ENCODE assay signal across 17 cellular contexts in the genomic region with DNA sequence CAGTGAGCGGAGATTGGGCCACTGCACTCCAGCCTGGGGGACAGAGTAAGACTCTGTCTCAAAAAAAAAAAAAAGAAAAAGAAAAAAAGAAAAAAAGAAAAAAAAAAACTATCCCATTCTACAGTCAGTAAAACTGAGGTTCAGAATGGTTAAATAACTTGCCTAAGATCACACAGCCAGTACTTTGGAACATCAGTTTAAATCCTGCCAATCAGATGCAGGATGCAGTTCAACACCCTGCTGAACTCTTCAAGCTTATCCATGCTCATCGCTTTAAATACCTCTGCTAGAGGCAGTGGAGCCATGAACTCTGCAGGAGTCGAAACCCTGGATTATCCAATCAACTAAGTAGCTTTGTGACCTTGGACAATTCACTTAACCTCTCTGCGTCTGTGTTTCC. TPM values are rescaled to one million over a fixed set of nuclear protein-coding genes. Genes with fewer than 3 reads are reported as not detected.
A peak's percentile ranks its signal among the peaks of the same experiment; 100 is the strongest.
DNase-seq lines count a peak whose midpoint lies in the region; ATAC-seq, FAIRE-seq and TF ChIP-seq lines count a peak whose summit lies in the region.
"Had no signal": no experiment of that assay in that cellular context is flagged by ENCODE, and none has a peak within 500 bp of the region (broad histone marks: within the 10 kb centered on the region; RNA-seq: fewer than 3 reads in every experiment).

No MANE protein-coding gene starts in this region.

- H3K9me3 ChIP-seq in HepG2 (ENCODE audit: low read length) (no peaks in the 10 kb centered on the region), right lobe of liver (no peaks in the 10 kb centered on the region), IMR-90 (ENCODE audit: control insufficient read depth, insufficient read depth, low read length) (no peaks in the 10 kb centered on the region), vagina (no peaks in the 10 kb centered on the region), HAP-1 (no peaks in the 10 kb centered on the region)
- no peaks in the 10 kb centered on the region for H3K9me3 ChIP-seq in effector memory CD4-positive, alpha-beta T cell (ENCODE audit: control insufficient read depth, low read length)

- no peak overlapping the region for H4K8ac ChIP-seq in IMR-90 (ENCODE audit: low read depth in 2 of 2, low read length in 2 of 2)

- TF ChIP-seq CTCF in HepG2 (CRISPR knock-in tag; IDR thresholded peaks at IDR 0.05) (no peak), right lobe of liver (IDR thresholded peaks at IDR 0.05) (no peak), IMR-90 (conservative IDR thresholded peaks at IDR 0.05; ENCODE audit: low read depth, low read length) (no peak), vagina (IDR thresholded peaks at IDR 0.05) (no peak)

- H3K4ac ChIP-seq in IMR-90 (ENCODE audit: low read depth, low read length) = no peak overlapping the region

- no peak overlapping the region for H3K14ac ChIP-seq in IMR-90 (replicated peaks; ENCODE audit: low read depth, low read length)

- no peak overlapping the region for H3K4me3 ChIP-seq in HepG2 (replicated peaks in 1 of 3; ENCODE audit: insufficient read depth in 1 of 3, low read depth in 2 of 3, low read length in 3 of 3)
- H3K4me3 ChIP-seq in right lobe of liver = no peak overlapping the region
- H3K4me3 ChIP-seq in IMR-90 (ENCODE audit: insufficient read depth, low read depth, low read length) = no peak overlapping the region
- no peak overlapping the region for H3K4me3 ChIP-seq in vagina
- no peak overlapping the region for H3K4me3 ChIP-seq in effector memory CD4-positive, alpha-beta T cell (ENCODE audit: insufficient read depth, low read depth, low read length, poor library complexity, severe bottlenecking)
- H3K4me3 ChIP-seq in HAP-1 = no peak overlapping the region
- H3K4me3 ChIP-seq: GM12878 had no signal

- no peak overlapping the region for H3K18ac ChIP-seq in IMR-90 (ENCODE audit: low read depth, low read length)

- no peak overlapping the region for H3K56ac ChIP-seq in IMR-90 (ENCODE audit: extremely low read depth, insufficient read depth, low read length)

- H2BK20ac ChIP-seq in IMR-90 (ENCODE audit: low read depth, low read length) = no peak overlapping the region

- no peak overlapping the region for H3K9ac ChIP-seq in HepG2 (ENCODE audit: insufficient read depth, low read depth, low read length)
- no peak overlapping the region for H3K9ac ChIP-seq in IMR-90 (ENCODE audit: low read depth, low read length)

- H3K27me3 ChIP-seq in HepG2 (ENCODE audit: control insufficient read depth in 1 of 2, insufficient read depth in 2 of 2, low read length in 2 of 2) = peaks cover 2 to 20% of the 10 kb centered on the region in 2 experiments; a peak in 3 of 5 replicates
- no peaks in the 10 kb centered on the region for H3K27me3 ChIP-seq in right lobe of liver
- H3K27me3 ChIP-seq in IMR-90 (ENCODE audit: control insufficient read depth, insufficient read depth, low read length) = no peaks in the 10 kb centered on the region
- no peaks in the 10 kb centered on the region for H3K27me3 ChIP-seq in vagina
- H3K27me3 ChIP-seq in effector memory CD4-positive, alpha-beta T cell (replicated peaks; ENCODE audit: control insufficient read depth, insufficient read depth, low read length, poor library complexity, severe bottlenecking) = no peaks in the 10 kb centered on the region
- no peaks in the 10 kb centered on the region for H3K27me3 ChIP-seq in HAP-1 (ENCODE audit: low read depth)

- no peak for FAIRE-seq in HepG2 (lab: Jason Lieb, UNC)
- FAIRE-seq: GM12878, GM18507, H54 had no signal

- POLR2A ChIA-PET in HepG2 (lab: Yijun Ruan, JAX) (no interaction called here), IMR-90 (lab: Charles Lee; ENCODE audit: unreplicated experiment) (no interaction called here)

- H3K79me1 ChIP-seq in IMR-90 (ENCODE audit: low read depth in 1 of 2, low read length in 2 of 2) = peaks cover 0 to 6% of the 10 kb centered on the region in 2 experiments; a peak in 1 of 4 replicates

- no peak for TF ChIP-seq RAD21 in HepG2 (CRISPR knock-in tag; IDR thresholded peaks at IDR 0.05)
- no peak for TF ChIP-seq RAD21 in IMR-90 (IDR thresholded peaks at IDR 0.05; ENCODE audit: low read length)

- H4K91ac ChIP-seq in IMR-90 (ENCODE audit: insufficient read depth, low read depth, low read length) = no peak overlapping the region

- 65% methylated on average over 4 of the region's 4 CpGs for WGBS in HepG2 (ENCODE audit: low lambda C conversion rate)
- WGBS in right lobe of liver (ENCODE audit: insufficient coverage, low coverage, low lambda C conversion rate, missing lambda C conversion rate) = 77% methylated on average over 4 of the region's 4 CpGs
- no CpG with 5 or more reads among the region's 4 CpGs for WGBS in IMR-90 (ENCODE audit: extremely low coverage in 2 of 2, insufficient read length in 1 of 2), 2 experiments

- ATAC-seq in HepG2 (no peak), right lobe of liver (no peak), IMR-90 (ENCODE audit: low read depth) (no peak)
- ATAC-seq: GM12878 had no signal

- peaks cover 38% of the 10 kb centered on the region for H3K4me1 ChIP-seq in HepG2 (ENCODE audit: insufficient read depth, low read length)
- peaks cover 0 to 5% (median 2%) of the 10 kb centered on the region in 4 donors for H3K4me1 ChIP-seq in right lobe of liver
- H3K4me1 ChIP-seq in IMR-90 (ENCODE audit: control insufficient read depth, insufficient read depth, low read length) = peaks cover 17% of the 10 kb centered on the region
- peaks cover 64% of the 10 kb centered on the region for H3K4me1 ChIP-seq in vagina
- peaks cover 5% of the 10 kb centered on the region for H3K4me1 ChIP-seq in effector memory CD4-positive, alpha-beta T cell (ENCODE audit: control insufficient read depth, insufficient read depth, low read length, poor library complexity, severe bottlenecking)
- H3K4me1 ChIP-seq in HAP-1 = no peaks in the 10 kb centered on the region

- no peak for DNase-seq in HepG2 (ENCODE audit: low spot score)
- no peak for DNase-seq in right lobe of liver
- no peak for DNase-seq in IMR-90
- DNase-seq in epithelial cell of prostate (ENCODE audit: low read depth, low spot score) = no peak
- no peak for DNase-seq in vagina (ENCODE audit: extremely low spot score in 2 of 2)
- DNase-seq in midbrain (lab: John Stamatoyannopoulos, UW) = no peak
- no peak for DNase-seq in effector memory CD4-positive, alpha-beta T cell
- DNase-seq in HAP-1 (ENCODE audit: low spot score in 2 of 2) = no peak
- DNase-seq: CD4-positive, CD25-positive, alpha-beta regulatory T cell; DMS79 had no signal

- H2BK120ac ChIP-seq in IMR-90 (ENCODE audit: low read depth, low read length) = no peak overlapping the region

- H2AK9ac ChIP-seq in IMR-90 (replicated peaks; ENCODE audit: low read depth, low read length, poor library complexity) = no peak overlapping the region

- H3K4me2 ChIP-seq in HepG2 (ENCODE audit: low read depth, low read length) (no peak overlapping the region), IMR-90 (ENCODE audit: low read depth, low read length) (no peak overlapping the region)

- dilution Hi-C loops in IMR-90 (cut with HindIII; ENCODE audit: low sequenced_read_pairs, unreplicated experiment) = no loop called here

- TF ChIP-seq POLR2A in HepG2 (IDR thresholded peaks at IDR 0.05; ENCODE audit: insufficient read depth in 1 of 2, low read depth in 2 of 2, low read length in 2 of 2) (no peak), right lobe of liver (IDR thresholded peaks at IDR 0.05) (no peak), IMR-90 (IDR thresholded peaks at IDR 0.05; ENCODE audit: low read depth, low read length) (no peak), vagina (IDR thresholded peaks at IDR 0.05) (no peak)

- H4K5ac ChIP-seq in IMR-90 (ENCODE audit: low read depth, low read length) = no peak overlapping the region

- H2BK15ac ChIP-seq in IMR-90 (ENCODE audit: low read depth, low read length) = 0 out of 3 replicates have a peak overlapping the region, but pooled peaks have one; percentile 7

- H3K23ac ChIP-seq in IMR-90 (ENCODE audit: low read depth, low read length) = no peak overlapping the region

- H4K20me1 ChIP-seq in HepG2 (ENCODE audit: insufficient read depth, low read length) (no peaks in the 10 kb centered on the region), IMR-90 (ENCODE audit: insufficient read depth, low read length) (peaks cover 4% of the 10 kb centered on the region; the same call in 1 of the 2 replicates)

- no peak overlapping the region for H2AK5ac ChIP-seq in IMR-90 (ENCODE audit: low read depth, low read length)

- H3K27ac ChIP-seq in HepG2 (ENCODE audit: extremely low read length, insufficient read depth, low read length) = no peak overlapping the region
- no peak overlapping the region for H3K27ac ChIP-seq in right lobe of liver
- H3K27ac ChIP-seq in IMR-90 (ENCODE audit: insufficient read depth, low read length) = no peak overlapping the region
- H3K27ac ChIP-seq in epithelial cell of prostate = peak overlapping the region; percentile 90
- H3K27ac ChIP-seq in vagina = peak overlapping the region; percentile 93
- no peak overlapping the region for H3K27ac ChIP-seq in effector memory CD4-positive, alpha-beta T cell (ENCODE audit: insufficient read depth, low read length, poor library complexity, severe bottlenecking)

- intact Hi-C loops in HepG2 (cut with micrococcal nuclease; ENCODE audit: unreplicated experiment) = no loop called here
- intact Hi-C loops in right lobe of liver (cut with DNase I) = no loop called here
- intact Hi-C loops in IMR-90 (cut with micrococcal nuclease) = no loop called here
- intact Hi-C loops in vagina (cut with DNase I) = no loop called here

- H3K9me1 ChIP-seq in IMR-90 (ENCODE audit: insufficient read depth, low read length) = no peaks in the 10 kb centered on the region; the same call in 1 of the 2 replicates

- in situ Hi-C loops in HepG2 (cut with HindIII; ENCODE audit: extremely low pct_ligation_motif_present, low pct_unique_long_range_greater_than_20kb) = no loop called here
- in situ Hi-C loops in IMR-90 (cut with MboI; ENCODE audit: low sequenced_read_pairs) = no loop called here
- in situ Hi-C loops in HAP-1 (cut with MboI; ENCODE audit: low sequenced_read_pairs) = no loop called here

- BruUV-seq in HepG2 (replicated peaks; lab: Mats Ljungman, UMichigan) (no TSS peak), IMR-90 (replicated peaks; lab: Mats Ljungman, UMichigan) (no TSS peak)

- no peaks in the 10 kb centered on the region for H3K79me2 ChIP-seq in HepG2 (ENCODE audit: insufficient read depth, low read length)

- TF ChIP-seq EP300 in HepG2 (IDR thresholded peaks at IDR 0.05; ENCODE audit: low read depth in 2 of 2, low read length in 2 of 2) = no peak
- TF ChIP-seq EP300 in HepG2 (CRISPR knock-in tag; IDR thresholded peaks at IDR 0.05; ENCODE audit: borderline replicate concordance) = no peak

- no peaks in the 10 kb centered on the region for H3K36me3 ChIP-seq in HepG2 (replicated peaks in 1 of 2; ENCODE audit: control insufficient read depth in 1 of 2, insufficient read depth in 2 of 2, low read length in 2 of 2)
- H3K36me3 ChIP-seq in right lobe of liver = no peaks in the 10 kb centered on the region
- H3K36me3 ChIP-seq in IMR-90 (ENCODE audit: control insufficient read depth, insufficient read depth, low read length) = no peaks in the 10 kb centered on the region
- H3K36me3 ChIP-seq in vagina = no peaks in the 10 kb centered on the region
- H3K36me3 ChIP-seq in effector memory CD4-positive, alpha-beta T cell (ENCODE audit: control insufficient read depth, insufficient read depth, low read length) = no peaks in the 10 kb centered on the region
- 0 out of 2 replicates have a peak, but pooled peaks cover 3% of the 10 kb centered on the region for H3K36me3 ChIP-seq in HAP-1 (replicated peaks)

- CTCF ChIA-PET in HepG2 (lab: Yijun Ruan, JAX; ENCODE audit: low intra/inter-chr PET ratio, low total read pairs) (no interaction called here), IMR-90 (lab: Yijun Ruan, JAX) (interaction anchor here (0.7 to 1.9 kb wide), 3 partner anchors 10 to 106 kb away, joined by 4 to 9 read pairs (median 6); no protein-coding TSS in a partner anchor)

- H2AFZ ChIP-seq in HepG2 (ENCODE audit: low read length) (no peak overlapping the region), IMR-90 (replicated peaks; ENCODE audit: low read length, poor library complexity) (no peak overlapping the region)

- H2BK5ac ChIP-seq in IMR-90 (ENCODE audit: low read depth, low read length, poor library complexity, severe bottlenecking) = no peak overlapping the region

RNA-seq across cellular contexts. Expression of a gene that starts 3.4 kb away (rescaled TPM):
- 0.44 and 0.49 TPM in 2 replicates for total RNA-seq in HepG2 (2016; rRNA removed; fragmentation: Illumina TruSeq; extraction: Trizol)
- 0.30 and 0.53 TPM in 2 replicates for total RNA-seq in HepG2 (2016; cell fraction: cytosol; rRNA removed; fragmentation: Illumina TruSeq; extraction: Trizol; ENCODE audit: low read depth)
- total RNA-seq in HepG2 (2016; cell fraction: insoluble cytoplasmic fraction; rRNA removed; fragmentation: Illumina TruSeq; extraction: Trizol) = 0.26 and 0.39 TPM in 2 replicates
- 1.4 and 1.8 TPM in 2 replicates for total RNA-seq in HepG2 (2016; cell fraction: membrane; rRNA removed; fragmentation: Illumina TruSeq; extraction: Trizol)
- total RNA-seq in HepG2 (2016; cell fraction: nucleus; rRNA removed; fragmentation: Illumina TruSeq; extraction: Trizol) = 0.44 and 0.93 TPM in 2 replicates
- 0.31 and 0.67 TPM in 2 replicates for polyA plus RNA-seq in HepG2 (2011; rRNA removed)
- polyA plus RNA-seq in HepG2 (2011; cell fraction: cytosol; rRNA removed) = 0.23 and 0.43 TPM in 2 replicates
- 0.56 and 0.66 TPM in 2 replicates for polyA plus RNA-seq in HepG2 (2011; cell fraction: nucleus; rRNA removed)
- polyA plus RNA-seq in HepG2 (2012) = 1.2 and 1.3 TPM in 2 replicates
- polyA plus RNA-seq in HepG2 (2016; cell fraction: cytosol; fragmentation: Illumina TruSeq; extraction: Trizol; ENCODE audit: low read depth) = 3.9 and 4.1 TPM in 2 replicates
- polyA plus RNA-seq in HepG2 (2016; cell fraction: insoluble cytoplasmic fraction; fragmentation: Illumina TruSeq; extraction: Trizol; ENCODE audit: low read depth) = 2.8 and 3.3 TPM in 2 replicates
- 8.1 and 9.0 TPM in 2 replicates for polyA plus RNA-seq in HepG2 (2016; cell fraction: membrane; fragmentation: Illumina TruSeq; extraction: Trizol; ENCODE audit: low read depth)
- polyA plus RNA-seq in HepG2 (2016; cell fraction: nucleus; fragmentation: Illumina TruSeq; extraction: Trizol; ENCODE audit: insufficient read depth, low read depth) = 2.5 and 4.2 TPM in 2 replicates
- polyA minus RNA-seq in HepG2 (2011; rRNA and poly(A)+ RNA removed; ENCODE audit: low replicate concordance) = 0.50 and 6.8 TPM in 2 replicates
- 0.70 and 1.5 TPM in 2 replicates for polyA minus RNA-seq in HepG2 (2011; cell fraction: cytosol; rRNA and poly(A)+ RNA removed)
- not detected in 2 replicates for polyA minus RNA-seq in HepG2 (2011; cell fraction: nucleus; rRNA and poly(A)+ RNA removed)
- total RNA-seq in right lobe of liver = 1 to 10 TPM; 2.4 to 9.3 (median 3.7) TPM
- total RNA-seq in IMR-90 (2012; rRNA removed) = 0.28 and 0.36 TPM in 2 replicates
- 2.5 and 2.9 TPM in 2 replicates for polyA plus RNA-seq in IMR-90 (2012; rRNA removed)
- 3.1 and 5.4 TPM in 2 replicates for polyA plus RNA-seq in IMR-90 (2012; cell fraction: cytosol; rRNA removed)
- polyA plus RNA-seq in IMR-90 (2012; cell fraction: nucleus; rRNA removed; ENCODE audit: low replicate concordance) = 3.7 and 8.0 TPM in 2 replicates
- total RNA-seq in vagina = 38.8 TPM

RNA-seq across cellular contexts. Expression of a gene that starts 16.9 kb away (rescaled TPM):
- total RNA-seq in HepG2 (2016; rRNA removed; fragmentation: Illumina TruSeq; extraction: Trizol) = not detected in 2 replicates
- not detected in 2 replicates for total RNA-seq in HepG2 (2016; cell fraction: cytosol; rRNA removed; fragmentation: Illumina TruSeq; extraction: Trizol; ENCODE audit: low read depth)
- not detected in 2 replicates for total RNA-seq in HepG2 (2016; cell fraction: insoluble cytoplasmic fraction; rRNA removed; fragmentation: Illumina TruSeq; extraction: Trizol)
- total RNA-seq in HepG2 (2016; cell fraction: membrane; rRNA removed; fragmentation: Illumina TruSeq; extraction: Trizol) = not detected in 2 replicates
- not detected in 2 replicates for total RNA-seq in HepG2 (2016; cell fraction: nucleus; rRNA removed; fragmentation: Illumina TruSeq; extraction: Trizol)
- not detected in 2 replicates for polyA plus RNA-seq in HepG2 (2011; rRNA removed)
- polyA plus RNA-seq in HepG2 (2011; cell fraction: cytosol; rRNA removed) = not detected in 2 replicates
- polyA plus RNA-seq in HepG2 (2011; cell fraction: nucleus; rRNA removed) = not detected in 2 replicates
- polyA plus RNA-seq in HepG2 (2012) = not detected in 2 replicates
- polyA plus RNA-seq in HepG2 (2016; cell fraction: cytosol; fragmentation: Illumina TruSeq; extraction: Trizol; ENCODE audit: low read depth) = not detected in 2 replicates
- polyA plus RNA-seq in HepG2 (2016; cell fraction: insoluble cytoplasmic fraction; fragmentation: Illumina TruSeq; extraction: Trizol; ENCODE audit: low read depth) = not detected in 2 replicates
- not detected in 2 replicates for polyA plus RNA-seq in HepG2 (2016; cell fraction: membrane; fragmentation: Illumina TruSeq; extraction: Trizol; ENCODE audit: low read depth)
- not detected in 2 replicates for polyA plus RNA-seq in HepG2 (2016; cell fraction: nucleus; fragmentation: Illumina TruSeq; extraction: Trizol; ENCODE audit: insufficient read depth, low read depth)
- not detected in 2 replicates for polyA minus RNA-seq in HepG2 (2011; rRNA and poly(A)+ RNA removed; ENCODE audit: low replicate concordance)
- polyA minus RNA-seq in HepG2 (2011; cell fraction: cytosol; rRNA and poly(A)+ RNA removed) = not detected in 2 replicates
- not detected in 2 replicates for polyA minus RNA-seq in HepG2 (2011; cell fraction: nucleus; rRNA and poly(A)+ RNA removed)
- under 1 TPM in 1 of 6 experiments, not detected in 5; 0.35 TPM for total RNA-seq in right lobe of liver
- total RNA-seq in IMR-90 (2012; rRNA removed) = not detected in 2 replicates
- not detected in 2 replicates for polyA plus RNA-seq in IMR-90 (2012; rRNA removed)
- polyA plus RNA-seq in IMR-90 (2012; cell fraction: cytosol; rRNA removed) = 0.02 TPM in 1 of 2 replicates, not detected in the other
- polyA plus RNA-seq in IMR-90 (2012; cell fraction: nucleus; rRNA removed; ENCODE audit: low replicate concordance) = 0.19 and 0.36 TPM in 2 replicates
- total RNA-seq in vagina = not detected
- total RNA-seq: A172; CD4-positive, CD25-positive, alpha-beta regulatory T cell; HT1080 had no signal
- polyA plus RNA-seq: AG04450; BJ; CD4-positive, CD25-positive, alpha-beta regulatory T cell had no signal

RNA-seq across cellular contexts. Expression of a gene that starts 37.9 kb away (rescaled TPM):
- 0.20 and 0.28 TPM in 2 replicates for total RNA-seq in HepG2 (2016; rRNA removed; fragmentation: Illumina TruSeq; extraction: Trizol)
- not detected in 2 replicates for total RNA-seq in HepG2 (2016; cell fraction: cytosol; rRNA removed; fragmentation: Illumina TruSeq; extraction: Trizol; ENCODE audit: low read depth)
- 0.17 TPM in 1 of 2 replicates, not detected in the other for total RNA-seq in HepG2 (2016; cell fraction: insoluble cytoplasmic fraction; rRNA removed; fragmentation: Illumina TruSeq; extraction: Trizol)
- 0.34 TPM in 1 of 2 replicates, not detected in the other for total RNA-seq in HepG2 (2016; cell fraction: membrane; rRNA removed; fragmentation: Illumina TruSeq; extraction: Trizol)
- 0.28 and 0.78 TPM in 2 replicates for total RNA-seq in HepG2 (2016; cell fraction: nucleus; rRNA removed; fragmentation: Illumina TruSeq; extraction: Trizol)
- polyA plus RNA-seq in HepG2 (2011; rRNA removed) = 0.40 and 0.52 TPM in 2 replicates
- polyA plus RNA-seq in HepG2 (2011; cell fraction: cytosol; rRNA removed) = 0.18 and 0.23 TPM in 2 replicates
- polyA plus RNA-seq in HepG2 (2011; cell fraction: nucleus; rRNA removed) = 0.45 and 0.80 TPM in 2 replicates
- 0.12 TPM in 1 of 2 replicates, not detected in the other for polyA plus RNA-seq in HepG2 (2012)
- not detected in 2 replicates for polyA plus RNA-seq in HepG2 (2016; cell fraction: cytosol; fragmentation: Illumina TruSeq; extraction: Trizol; ENCODE audit: low read depth)
- polyA plus RNA-seq in HepG2 (2016; cell fraction: insoluble cytoplasmic fraction; fragmentation: Illumina TruSeq; extraction: Trizol; ENCODE audit: low read depth) = 0.04 and 0.12 TPM in 2 replicates
- not detected in 2 replicates for polyA plus RNA-seq in HepG2 (2016; cell fraction: membrane; fragmentation: Illumina TruSeq; extraction: Trizol; ENCODE audit: low read depth)
- polyA plus RNA-seq in HepG2 (2016; cell fraction: nucleus; fragmentation: Illumina TruSeq; extraction: Trizol; ENCODE audit: insufficient read depth, low read depth) = 0.46 and 0.53 TPM in 2 replicates
- polyA minus RNA-seq in HepG2 (2011; rRNA and poly(A)+ RNA removed; ENCODE audit: low replicate concordance) = 0.34 and 75.5 TPM in 2 replicates
- polyA minus RNA-seq in HepG2 (2011; cell fraction: cytosol; rRNA and poly(A)+ RNA removed) = 0.53 and 0.99 TPM in 2 replicates
- 0.52 and 1.2 TPM in 2 replicates for polyA minus RNA-seq in HepG2 (2011; cell fraction: nucleus; rRNA and poly(A)+ RNA removed)
- total RNA-seq in right lobe of liver = 10 to 100 TPM; 31.2 to 75.6 (median 35.5) TPM
- total RNA-seq in IMR-90 (2012; rRNA removed) = 144 and 159 TPM in 2 replicates
- polyA plus RNA-seq in IMR-90 (2012; rRNA removed) = 254 and 259 TPM in 2 replicates
- 136 and 185 TPM in 2 replicates for polyA plus RNA-seq in IMR-90 (2012; cell fraction: cytosol; rRNA removed)
- 196 and 225 TPM in 2 replicates for polyA plus RNA-seq in IMR-90 (2012; cell fraction: nucleus; rRNA removed; ENCODE audit: low replicate concordance)
- 95.0 TPM for total RNA-seq in vagina

RNA-seq across cellular contexts. Expression of a gene that starts 56.2 kb away (rescaled TPM):
- total RNA-seq in HepG2 (2016; rRNA removed; fragmentation: Illumina TruSeq; extraction: Trizol) (125 and 201 TPM in 2 replicates), right lobe of liver (10 to 100 TPM; 67.3 to 89.2 (median 74.9) TPM), IMR-90 (2012; rRNA removed) (262 and 382 TPM in 2 replicates), vagina (47.6 TPM)
- 20.4 and 22.6 TPM in 2 replicates for total RNA-seq in HepG2 (2016; cell fraction: cytosol; rRNA removed; fragmentation: Illumina TruSeq; extraction: Trizol; ENCODE audit: low read depth)
- total RNA-seq in HepG2 (2016; cell fraction: insoluble cytoplasmic fraction; rRNA removed; fragmentation: Illumina TruSeq; extraction: Trizol) = 123 and 217 TPM in 2 replicates
- 45.5 and 48.0 TPM in 2 replicates for total RNA-seq in HepG2 (2016; cell fraction: membrane; rRNA removed; fragmentation: Illumina TruSeq; extraction: Trizol)
- total RNA-seq in HepG2 (2016; cell fraction: nucleus; rRNA removed; fragmentation: Illumina TruSeq; extraction: Trizol) = 42.3 and 53.2 TPM in 2 replicates
- polyA plus RNA-seq in HepG2 (2011; rRNA removed) (134 and 184 TPM in 2 replicates), IMR-90 (2012; rRNA removed) (157 and 187 TPM in 2 replicates)
- 121 and 141 TPM in 2 replicates for polyA plus RNA-seq in HepG2 (2011; cell fraction: cytosol; rRNA removed)
- 41.8 and 48.0 TPM in 2 replicates for polyA plus RNA-seq in HepG2 (2011; cell fraction: nucleus; rRNA removed)
- polyA plus RNA-seq in HepG2 (2012) = 118 and 217 TPM in 2 replicates
- polyA plus RNA-seq in HepG2 (2016; cell fraction: cytosol; fragmentation: Illumina TruSeq; extraction: Trizol; ENCODE audit: low read depth) = 37.1 and 37.6 TPM in 2 replicates
- polyA plus RNA-seq in HepG2 (2016; cell fraction: insoluble cytoplasmic fraction; fragmentation: Illumina TruSeq; extraction: Trizol; ENCODE audit: low read depth) = 312 and 355 TPM in 2 replicates
- 61.8 and 63.8 TPM in 2 replicates for polyA plus RNA-seq in HepG2 (2016; cell fraction: membrane; fragmentation: Illumina TruSeq; extraction: Trizol; ENCODE audit: low read depth)
- polyA plus RNA-seq in HepG2 (2016; cell fraction: nucleus; fragmentation: Illumina TruSeq; extraction: Trizol; ENCODE audit: insufficient read depth, low read depth) = 112 and 113 TPM in 2 replicates
- polyA minus RNA-seq in HepG2 (2011; rRNA and poly(A)+ RNA removed; ENCODE audit: low replicate concordance) = 102 and 206 TPM in 2 replicates
- 105 and 134 TPM in 2 replicates for polyA minus RNA-seq in HepG2 (2011; cell fraction: cytosol; rRNA and poly(A)+ RNA removed)
- polyA minus RNA-seq in HepG2 (2011; cell fraction: nucleus; rRNA and poly(A)+ RNA removed) = 37.2 and 53.7 TPM in 2 replicates
- 73.8 and 80.0 TPM in 2 replicates for polyA plus RNA-seq in IMR-90 (2012; cell fraction: cytosol; rRNA removed)
- 22.8 and 109 TPM in 2 replicates for polyA plus RNA-seq in IMR-90 (2012; cell fraction: nucleus; rRNA removed; ENCODE audit: low replicate concordance)

Comparison
In these comparisons a context has a peak if more than half of its experiments do, and no peak if none do; other contexts are left out.
1. RNA of a gene that starts 37.9 kb away (total RNA-seq): 144 to 159 TPM in IMR-90, 95.0 TPM in vagina (single experiment) and 31.2 to 75.6 TPM in right lobe of liver; 0.17 to 0.78 TPM in HepG2; every median in the first group is over 10 times any median in the second.
2. H3K27ac ChIP-seq: peak in epithelial cell of prostate (single experiment) and vagina (single experiment); none in HepG2 (single experiment), right lobe of liver (0 of 3), IMR-90 (single experiment) and effector memory CD4-positive, alpha-beta T cell (single experiment).